In genomic region chr7:100545636-100546128, GRCh38 we compare ENCODE assay signal across 8 cellular contexts. TPM values are rescaled to one million over a fixed set of nuclear protein-coding genes. Genes with fewer than 3 reads are reported as not detected.
DNase-seq lines count a peak whose midpoint lies in the region; ATAC-seq and TF ChIP-seq lines count a peak whose summit lies in the region.

No MANE protein-coding gene starts in this region.

- DNase-seq in NCI-H2227 (lab: John Stamatoyannopoulos, UW; ENCODE audit: unreplicated experiment) (peak; percentile 45), NCI-H2227 treated with DMSO at 0.1 percent for 48 hours (lab: John Stamatoyannopoulos, UW) (no peak), RPMI7951 (ENCODE audit: low read depth) (peak; percentile 83), body of pancreas (peak; percentile 50 to 84 (median 70)), kidney epithelial cell (ENCODE audit: low read depth) (peak; percentile 84), NCI-H146 treated with DMSO at 0.1 percent for 48 hours (lab: John Stamatoyannopoulos, UW; ENCODE audit: unreplicated experiment) (no peak)
- DNase-seq in stimulated activated CD4-positive, alpha-beta T cell treated with anti-CD3 and anti-CD28 coated beads, Interleukin-4, amount 100 ng/mL, for 24 hours, result peak; percentile 71

- peaks cover 84% of the 10 kb centered on the region for H3K4me1 ChIP-seq in body of pancreas

- no peak for TF ChIP-seq POLR2A in body of pancreas (IDR thresholded peaks at IDR 0.05)

- intact Hi-C loops in body of pancreas (cut with DNase I), result no loop called here

- ATAC-seq in HG02588 (IDR thresholded peaks at IDR 0.05; ENCODE audit: unreplicated experiment) (peak; percentile 45), body of pancreas (peak; percentile 61)

- H3K27me3 ChIP-seq in body of pancreas (no peaks in the 10 kb centered on the region), kidney epithelial cell (ENCODE audit: control insufficient read depth, insufficient read depth, low read length) (no peaks in the 10 kb centered on the region)

- no peak overlapping the region for H3K4me3 ChIP-seq in body of pancreas
- no peak overlapping the region for H3K4me3 ChIP-seq in kidney epithelial cell (ENCODE audit: low read depth, low read length)

- H3K36me3 ChIP-seq in body of pancreas (replicated peaks in 1 of 2; ENCODE audit: insufficient read depth in 1 of 2, low read depth in 2 of 2), result no peaks in the 10 kb centered on the region
- no peaks in the 10 kb centered on the region for H3K36me3 ChIP-seq in kidney epithelial cell (ENCODE audit: control insufficient read depth, insufficient read depth, low read length)

- peak overlapping the region; percentile 89 to 98 (median 95) for H3K27ac ChIP-seq in body of pancreas

- TF ChIP-seq CTCF in body of pancreas (IDR thresholded peaks at IDR 0.05) (peak in 3 of 7 experiments; percentile 6 to 31 (median 8)), kidney epithelial cell (IDR thresholded peaks at IDR 0.05; ENCODE audit: insufficient read depth, low read length, poor library complexity, severe bottlenecking) (peak; percentile 19)

- WGBS in body of pancreas, 2 donors, result 14% methylated on average over 2 of the region's 2 CpGs; no CpG with 5 or more reads in 1 of the 2 donors

- no peaks in the 10 kb centered on the region for H3K9me3 ChIP-seq in body of pancreas

RNA-seq across cellular contexts. Expression of gene AGFG2, which starts 6.7 kb away (rescaled TPM):
- total RNA-seq in RPMI7951 (2014; rRNA removed; shearing (Covaris generic)), result 6.5 and 7.2 TPM in 2 replicates
- 10 to 100 TPM; 20.4 to 24.6 TPM for total RNA-seq in body of pancreas
- total RNA-seq in kidney epithelial cell, result 4.0 and 8.6 TPM in 2 replicates

RNA-seq across cellular contexts. Expression of gene SAP25, which starts 28.0 kb away (rescaled TPM):
- total RNA-seq in RPMI7951 (2014; rRNA removed; shearing (Covaris generic)), result 2.1 TPM in 1 of 2 replicates, not detected in the other
- total RNA-seq in body of pancreas, result not detected
- total RNA-seq in kidney epithelial cell, result 0.62 TPM in 1 of 2 replicates, not detected in the other

RNA-seq across cellular contexts. Expression of gene LRCH4, which starts 40.2 kb away (rescaled TPM):
- total RNA-seq in RPMI7951 (2014; rRNA removed; shearing (Covaris generic)), result 8.3 and 10.8 TPM in 2 replicates
- 100 to 1,000 TPM in 1 of 2 donors, 10 to 100 TPM in 1; 25.4 to 121 TPM for total RNA-seq in body of pancreas
- total RNA-seq in kidney epithelial cell, result 69.0 and 85.2 TPM in 2 replicates

RNA-seq across cellular contexts. Expression of gene FBXO24, which starts 40.4 kb away (rescaled TPM):
- 0.49 and 0.72 TPM in 2 replicates for total RNA-seq in RPMI7951 (2014; rRNA removed; shearing (Covaris generic))
- 1 to 10 TPM; 1.8 to 5.3 TPM for total RNA-seq in body of pancreas
- total RNA-seq in kidney epithelial cell, result 0.55 and 0.79 TPM in 2 replicates

RNA-seq across cellular contexts. Expression of gene PCOLCE, which starts 56.5 kb away (rescaled TPM):
- total RNA-seq in RPMI7951 (2014; rRNA removed; shearing (Covaris generic)), result 175 and 237 TPM in 2 replicates
- total RNA-seq in body of pancreas (10 to 100 TPM in 1 of 2 donors, 1 to 10 TPM in 1; 7.3 to 24.1 TPM), kidney epithelial cell (4.7 and 6.4 TPM in 2 replicates)

Comparison
In these comparisons a context has a peak if more than half of its experiments do, and no peak if none do; other contexts are left out.
1. DNase-seq: peak in NCI-H2227 (single experiment), RPMI7951 (single experiment), body of pancreas (4 of 4), kidney epithelial cell (single experiment) and stimulated activated CD4-positive, alpha-beta T cell treated with anti-CD3 and anti-CD28 coated beads, Interleukin-4, amount 100 ng/mL, for 24 hours (single experiment); none in NCI-H2227 treated with DMSO at 0.1 percent for 48 hours (single experiment) and NCI-H146 treated with DMSO at 0.1 percent for 48 hours (single experiment).